ENCODE assay signal across 1 cellular context in the genomic region with DNA sequence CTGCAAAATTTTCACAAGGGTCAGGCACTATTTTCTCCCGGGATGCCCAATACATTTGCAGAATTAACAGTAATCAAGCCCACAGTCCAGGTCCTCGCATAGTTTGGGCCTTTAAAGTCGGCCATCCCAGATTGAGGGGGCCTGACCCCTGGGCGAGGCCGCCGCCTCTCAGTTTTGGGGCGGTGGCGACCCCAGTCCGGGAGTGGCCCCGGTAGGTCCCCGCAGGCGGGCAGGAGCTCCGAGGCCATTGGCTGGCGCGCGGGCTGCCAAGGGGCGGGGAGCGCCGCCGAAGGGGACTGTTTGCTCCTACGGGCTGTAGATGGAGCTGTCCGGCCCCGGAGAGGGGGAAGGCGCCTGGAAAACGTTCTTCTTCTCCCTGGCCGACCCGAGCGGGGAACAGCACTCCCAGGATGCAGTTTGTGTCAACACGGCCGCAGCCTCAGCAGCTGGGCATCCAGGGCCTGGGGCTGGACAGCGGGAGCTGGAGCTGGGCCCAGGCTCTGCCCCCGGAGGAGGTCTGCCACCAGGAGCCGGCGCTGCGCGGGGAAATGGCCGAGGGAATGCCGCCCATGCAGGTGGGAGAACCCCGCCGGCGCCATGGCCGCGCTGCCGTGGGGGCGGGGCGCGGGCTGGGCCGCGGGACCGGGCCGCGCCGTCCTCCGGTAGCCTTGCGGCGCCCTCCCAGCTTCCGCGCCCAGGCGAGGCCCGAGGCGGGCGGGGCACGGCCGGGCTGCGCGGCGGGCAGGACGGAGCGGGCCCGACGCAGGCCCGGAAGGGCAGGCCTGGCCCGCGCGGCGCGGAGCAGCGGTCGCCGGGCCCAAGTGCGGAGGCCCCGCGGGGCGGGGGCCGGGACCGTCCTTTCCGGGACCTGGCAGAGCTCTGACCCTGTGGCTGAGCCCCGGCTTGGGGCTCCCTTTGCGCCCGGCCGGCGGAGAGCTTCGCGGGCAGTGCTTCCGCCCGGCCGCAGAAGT.
TF ChIP-seq lines count a peak whose summit lies in the region.

A gene (plus strand): TSS at position 367 of the 971 bp plus-strand sequence. CDS start 44 bp downstream, at position 411.

TF ChIP-seq in PFSK-1, 5 proteins besides CTCF, POLR2A, EP300 and RAD21 (continued from another document):
- TF ChIP-seq SIN3A (IDR thresholded peaks at IDR 0.05; ENCODE audit: borderline replicate concordance, insufficient read depth, low read length) (peak; percentile 21; the same call in 1 of the 2 replicates), TAF1 (IDR thresholded peaks at IDR 0.05; ENCODE audit: borderline replicate concordance, insufficient read depth, low read length) (no peak; the same call in none of the 2 replicates)
